ENCODE assay signal across 9 cellular contexts in the genomic region with DNA sequence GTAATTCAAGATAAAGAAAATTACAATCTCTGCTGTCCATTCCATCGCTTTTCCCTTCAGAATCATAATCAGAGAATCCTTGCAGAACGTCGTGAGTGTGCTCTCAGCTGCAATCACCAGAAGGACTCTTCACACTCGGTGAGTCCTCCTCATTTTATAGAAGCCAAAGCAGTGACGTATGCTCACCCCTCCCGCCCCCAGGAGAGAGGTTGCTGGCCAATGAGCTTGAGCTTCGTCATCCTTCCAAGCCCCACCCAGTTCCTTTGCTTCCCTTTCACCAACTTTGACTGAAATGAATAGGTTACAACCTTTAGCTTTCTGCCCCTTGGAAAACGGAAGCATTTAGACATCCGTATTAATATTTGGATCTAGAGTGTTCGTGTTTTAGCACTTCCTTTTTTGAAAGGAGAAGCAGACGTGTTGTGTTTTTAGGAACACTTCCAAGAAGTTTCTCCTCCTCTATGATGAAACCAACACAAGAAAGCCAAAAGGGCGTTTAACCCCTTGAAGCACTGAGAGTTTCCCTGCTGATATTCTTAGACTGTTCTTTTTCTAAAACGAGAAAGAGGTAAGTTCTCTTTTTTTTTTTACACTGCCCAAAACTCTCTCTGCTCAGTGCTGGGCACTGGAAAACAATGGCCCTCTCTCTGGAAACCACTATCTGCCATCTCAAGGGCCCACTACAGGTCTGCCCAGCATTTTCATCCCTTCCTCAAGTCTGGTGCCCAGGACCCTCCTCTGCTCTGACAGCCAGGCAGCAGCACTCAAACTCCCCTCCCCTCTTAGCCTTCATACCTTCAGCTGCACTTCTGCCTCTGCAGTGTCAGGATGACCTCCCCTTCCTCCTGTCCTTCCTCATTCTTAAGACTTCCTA. TPM values are rescaled to one million over a fixed set of nuclear protein-coding genes. Genes with fewer than 3 reads are reported as not detected.
A peak's percentile ranks its signal among the peaks of the same experiment; 100 is the strongest.
DNase-seq lines count a peak whose midpoint lies in the region; ATAC-seq and TF ChIP-seq lines count a peak whose summit lies in the region.
"Had no signal": no experiment of that assay in that cellular context is flagged by ENCODE, and none has a peak within 500 bp of the region (broad histone marks: within the 10 kb centered on the region; RNA-seq: fewer than 3 reads in every experiment).

No MANE protein-coding gene starts in this region.

- H3K27ac ChIP-seq in esophagus squamous epithelium, result peak overlapping the region; percentile 49 to 86 (median 68)
- H3K27ac ChIP-seq in prostate gland, result peak overlapping the region; percentile 74 to 78
- peak overlapping the region; percentile 30 for H3K27ac ChIP-seq in vagina
- H3K27ac ChIP-seq: 22Rv1 had no signal

- H3K9me3 ChIP-seq in esophagus squamous epithelium, result no peaks in the 10 kb centered on the region
- H3K9me3 ChIP-seq in prostate gland, result no peaks in the 10 kb centered on the region
- H3K9me3 ChIP-seq in vagina, result no peaks in the 10 kb centered on the region

- H3K36me3 ChIP-seq in esophagus squamous epithelium (no peaks in the 10 kb centered on the region), prostate gland (no peaks in the 10 kb centered on the region), vagina (no peaks in the 10 kb centered on the region)

- peak in 3 of 4 donors; percentile 78 to 84 (median 84) for TF ChIP-seq POLR2A in esophagus squamous epithelium (IDR thresholded peaks at IDR 0.05)
- TF ChIP-seq POLR2A in prostate gland (IDR thresholded peaks at IDR 0.05), result peak; percentile 53
- TF ChIP-seq POLR2A in vagina (IDR thresholded peaks at IDR 0.05), result peak in 1 of 2 donors; percentile 48

- DNase-seq in DMS 273 (lab: John Stamatoyannopoulos, UW; ENCODE audit: unreplicated experiment), result peak; percentile 12
- DNase-seq in DMS 273 treated with DMSO at 0.1 percent for 48 hours (lab: John Stamatoyannopoulos, UW), result no peak
- peak; percentile 97 for DNase-seq in NAMALWA (ENCODE audit: low spot score)
- DNase-seq in activated CD8-positive, alpha-beta memory T cell treated with anti-CD3 and anti-CD28 coated beads, Interleukin-2, amount 50 U/mL, for 24 hours (ENCODE audit: extremely low read depth), result peak; percentile 45
- DNase-seq in esophagus squamous epithelium (lab: John Stamatoyannopoulos, UW), result peak; percentile 43
- peak; percentile 55 for DNase-seq in prostate gland (ENCODE audit: low spot score)
- no peak for DNase-seq in vagina (ENCODE audit: extremely low spot score in 2 of 2)

- intact Hi-C loops in esophagus squamous epithelium (cut with DNase I) (no loop called here), prostate gland (cut with DNase I) (no loop called here), vagina (cut with DNase I) (no loop called here)

- H3K4me1 ChIP-seq in esophagus squamous epithelium, result peaks cover 0 to 17% (median 15%) of the 10 kb centered on the region in 3 donors
- no peaks in the 10 kb centered on the region for H3K4me1 ChIP-seq in prostate gland (replicated peaks)
- peaks cover 15% of the 10 kb centered on the region for H3K4me1 ChIP-seq in vagina

- no peak for TF ChIP-seq CTCF in esophagus squamous epithelium (IDR thresholded peaks at IDR 0.05)
- no peak for TF ChIP-seq CTCF in prostate gland (IDR thresholded peaks at IDR 0.05)
- TF ChIP-seq CTCF in vagina (IDR thresholded peaks at IDR 0.05), result no peak

- WGBS in esophagus squamous epithelium, 2 donors, result 13 to 20% methylated on average over 13 of the region's 13 CpGs
- 17% methylated on average over 13 of the region's 13 CpGs for WGBS in prostate gland

- H3K4me3 ChIP-seq in esophagus squamous epithelium, result peak overlapping the region in 2 of 4 donors; percentile 8 to 50
- peak overlapping the region in 1 of 2 donors; percentile 1 for H3K4me3 ChIP-seq in prostate gland
- peak overlapping the region in 1 of 2 donors; percentile 11 for H3K4me3 ChIP-seq in vagina

- no peak for ATAC-seq in GM19452 (IDR thresholded peaks at IDR 0.05; ENCODE audit: unreplicated experiment)

- H3K27me3 ChIP-seq in esophagus squamous epithelium, result peaks cover 0 to 37% (median 0%) of the 10 kb centered on the region in 4 donors
- no peaks in the 10 kb centered on the region for H3K27me3 ChIP-seq in prostate gland (replicated peaks; ENCODE audit: insufficient read depth)
- H3K27me3 ChIP-seq in vagina, result no peaks in the 10 kb centered on the region

RNA-seq across cellular contexts. Expression of gene CEACAM21, which starts 44.3 kb away (rescaled TPM):
- total RNA-seq in esophagus squamous epithelium, result 1 to 10 TPM in 1 of 4 donors, under 1 TPM in 1, not detected in 2; 0.57 to 3.7 TPM
- total RNA-seq in prostate gland, result 1 to 10 TPM in 1 of 2 donors, not detected in 1; 1.5 TPM
- total RNA-seq in vagina, result not detected

Comparison
In these comparisons a context has a peak if more than half of its experiments do, and no peak if none do; other contexts are left out.
1. DNase-seq: peak in DMS 273 (single experiment), NAMALWA (single experiment), activated CD8-positive, alpha-beta memory T cell treated with anti-CD3 and anti-CD28 coated beads, Interleukin-2, amount 50 U/mL, for 24 hours (single experiment), esophagus squamous epithelium (single experiment) and prostate gland (single experiment); none in DMS 273 treated with DMSO at 0.1 percent for 48 hours (single experiment) and vagina (0 of 2).
2. Peak in every context shown above with its lines, with median percentiles within 50 percentile points of each other: H3K27ac ChIP-seq.